9 cellular contexts compared by ENCODE assay signal in genomic region chr4:178010596-178010995, GRCh38.
"Had no signal": no experiment of that assay in that cellular context is flagged by ENCODE, and none has a peak within 500 bp of the region (broad histone marks: within the 10 kb centered on the region; RNA-seq: fewer than 3 reads in every experiment).

No MANE protein-coding gene starts in this region.

- H3K4me3 ChIP-seq: GM23248 had no signal

- H3K4me1 Mint-ChIP-seq: H9, IgD-negative memory B cell had no signal

- H3K27ac Mint-ChIP-seq: IgD-negative memory B cell had no signal

- H3K4me3 Mint-ChIP-seq: H9, IgD-negative memory B cell had no signal

- H3K27ac ChIP-seq: GM23248, HL-60 had no signal

- FAIRE-seq: H54 had no signal

- H3K9ac ChIP-seq: GM23248 had no signal

- H2AFZ ChIP-seq: GM23248 had no signal

- H3K36me3 Mint-ChIP-seq: IgD-negative memory B cell had no signal

- DNase-seq: GM23248, GOT3, H9, HCEC 1CT, Kasumi-1, KG1 had no signal
